1 cellular context compared by ENCODE assay signal in the genomic region with DNA sequence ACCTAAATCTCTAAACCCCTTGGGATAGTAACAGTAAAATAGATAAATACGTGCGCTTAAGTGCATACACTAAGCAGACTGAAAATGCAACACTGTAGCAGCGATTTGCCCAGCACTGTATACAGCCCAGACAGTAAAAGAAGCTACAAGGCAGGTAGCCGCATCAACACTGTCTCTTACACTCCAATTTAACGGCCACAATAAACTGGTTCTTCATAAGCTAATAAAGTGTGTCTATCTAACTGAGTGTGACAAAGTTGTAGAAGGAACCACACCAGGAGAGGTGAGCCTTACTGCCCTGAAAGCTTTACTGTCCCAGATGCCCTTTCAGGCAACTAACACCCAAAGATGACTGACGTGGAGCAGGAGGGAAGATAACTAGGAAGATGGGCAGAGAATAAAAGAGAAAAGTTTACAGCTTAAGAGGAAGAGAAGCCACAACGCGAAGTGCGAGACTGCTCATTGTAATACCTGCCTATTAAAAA.
TF ChIP-seq lines count a peak whose summit lies in the region.

No MANE protein-coding gene starts in this region.

TF ChIP-seq in K562, 482 proteins besides CTCF, POLR2A, EP300 and RAD21 (continued from another document):
- TF ChIP-seq, protein P1, sequence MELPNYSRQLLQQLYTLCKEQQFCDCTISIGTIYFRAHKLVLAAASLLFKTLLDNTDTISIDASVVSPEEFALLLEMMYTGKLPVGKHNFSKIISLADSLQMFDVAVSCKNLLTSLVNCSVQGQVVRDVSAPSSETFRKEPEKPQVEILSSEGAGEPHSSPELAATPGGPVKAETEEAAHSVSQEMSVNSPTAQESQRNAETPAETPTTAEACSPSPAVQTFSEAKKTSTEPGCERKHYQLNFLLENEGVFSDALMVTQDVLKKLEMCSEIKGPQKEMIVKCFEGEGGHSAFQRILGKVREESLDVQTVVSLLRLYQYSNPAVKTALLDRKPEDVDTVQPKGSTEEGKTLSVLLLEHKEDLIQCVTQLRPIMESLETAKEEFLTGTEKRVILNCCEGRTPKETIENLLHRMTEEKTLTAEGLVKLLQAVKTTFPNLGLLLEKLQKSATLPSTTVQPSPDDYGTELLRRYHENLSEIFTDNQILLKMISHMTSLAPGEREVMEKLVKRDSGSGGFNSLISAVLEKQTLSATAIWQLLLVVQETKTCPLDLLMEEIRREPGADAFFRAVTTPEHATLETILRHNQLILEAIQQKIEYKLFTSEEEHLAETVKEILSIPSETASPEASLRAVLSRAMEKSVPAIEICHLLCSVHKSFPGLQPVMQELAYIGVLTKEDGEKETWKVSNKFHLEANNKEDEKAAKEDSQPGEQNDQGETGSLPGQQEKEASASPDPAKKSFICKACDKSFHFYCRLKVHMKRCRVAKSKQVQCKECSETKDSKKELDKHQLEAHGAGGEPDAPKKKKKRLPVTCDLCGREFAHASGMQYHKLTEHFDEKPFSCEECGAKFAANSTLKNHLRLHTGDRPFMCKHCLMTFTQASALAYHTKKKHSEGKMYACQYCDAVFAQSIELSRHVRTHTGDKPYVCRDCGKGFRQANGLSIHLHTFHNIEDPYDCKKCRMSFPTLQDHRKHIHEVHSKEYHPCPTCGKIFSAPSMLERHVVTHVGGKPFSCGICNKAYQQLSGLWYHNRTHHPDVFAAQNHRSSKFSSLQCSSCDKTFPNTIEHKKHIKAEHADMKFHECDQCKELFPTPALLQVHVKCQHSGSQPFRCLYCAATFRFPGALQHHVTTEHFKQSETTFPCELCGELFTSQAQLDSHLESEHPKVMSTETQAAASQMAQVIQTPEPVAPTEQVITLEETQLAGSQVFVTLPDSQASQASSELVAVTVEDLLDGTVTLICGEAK (IDR thresholded peaks at IDR 0.05), result peak; percentile 18; the same call in 1 of the 2 replicates
- TF ChIP-seq, protein P1 (CRISPR knock-in tag; IDR thresholded peaks at IDR 0.05), result no peak
- no peak for TF ChIP-seq HMG20B (CRISPR knock-in tag; IDR thresholded peaks at IDR 0.05)
- TF ChIP-seq RBM17 (IDR thresholded peaks at IDR 0.05; ENCODE audit: borderline replicate concordance, low read depth, low read length), result no peak
- TF ChIP-seq, protein P2, sequence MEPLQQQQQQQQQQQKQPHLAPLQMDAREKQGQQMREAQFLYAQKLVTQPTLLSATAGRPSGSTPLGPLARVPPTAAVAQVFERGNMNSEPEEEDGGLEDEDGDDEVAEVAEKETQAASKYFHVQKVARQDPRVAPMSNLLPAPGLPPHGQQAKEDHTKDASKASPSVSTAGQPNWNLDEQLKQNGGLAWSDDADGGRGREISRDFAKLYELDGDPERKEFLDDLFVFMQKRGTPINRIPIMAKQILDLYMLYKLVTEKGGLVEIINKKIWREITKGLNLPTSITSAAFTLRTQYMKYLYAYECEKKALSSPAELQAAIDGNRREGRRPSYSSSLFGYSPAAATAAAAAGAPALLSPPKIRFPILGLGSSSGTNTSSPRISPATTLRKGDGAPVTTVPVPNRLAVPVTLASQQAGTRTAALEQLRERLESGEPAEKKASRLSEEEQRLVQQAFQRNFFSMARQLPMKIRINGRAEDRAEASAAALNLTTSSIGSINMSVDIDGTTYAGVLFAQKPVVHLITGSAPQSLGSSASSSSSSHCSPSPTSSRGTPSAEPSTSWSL (CRISPR knock-in tag; IDR thresholded peaks at IDR 0.05; ENCODE audit: borderline replicate concordance), result no peak
- no peak for TF ChIP-seq ZNF212 (CRISPR knock-in tag; IDR thresholded peaks at IDR 0.05)
- TF ChIP-seq ZNF444 (CRISPR knock-in tag; IDR thresholded peaks at IDR 0.05), result no peak
- TF ChIP-seq, protein P3, sequence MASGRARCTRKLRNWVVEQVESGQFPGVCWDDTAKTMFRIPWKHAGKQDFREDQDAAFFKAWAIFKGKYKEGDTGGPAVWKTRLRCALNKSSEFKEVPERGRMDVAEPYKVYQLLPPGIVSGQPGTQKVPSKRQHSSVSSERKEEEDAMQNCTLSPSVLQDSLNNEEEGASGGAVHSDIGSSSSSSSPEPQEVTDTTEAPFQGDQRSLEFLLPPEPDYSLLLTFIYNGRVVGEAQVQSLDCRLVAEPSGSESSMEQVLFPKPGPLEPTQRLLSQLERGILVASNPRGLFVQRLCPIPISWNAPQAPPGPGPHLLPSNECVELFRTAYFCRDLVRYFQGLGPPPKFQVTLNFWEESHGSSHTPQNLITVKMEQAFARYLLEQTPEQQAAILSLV (tag; IDR thresholded peaks at IDR 0.05), result no peak
- no peak for TF ChIP-seq YY1 (IDR thresholded peaks at IDR 0.05; ENCODE audit: borderline replicate concordance in 1 of 3, control insufficient read depth in 1 of 3, extremely low read depth in 1 of 3, insufficient read depth in 3 of 3, insufficient read length in 1 of 3, insufficient replicate concordance in 2 of 3, low read depth in 1 of 3, low read length in 2 of 3)
- TF ChIP-seq MAFG (tag; conservative IDR thresholded peaks at IDR 0.05), result no peak
- TF ChIP-seq, protein P4, sequence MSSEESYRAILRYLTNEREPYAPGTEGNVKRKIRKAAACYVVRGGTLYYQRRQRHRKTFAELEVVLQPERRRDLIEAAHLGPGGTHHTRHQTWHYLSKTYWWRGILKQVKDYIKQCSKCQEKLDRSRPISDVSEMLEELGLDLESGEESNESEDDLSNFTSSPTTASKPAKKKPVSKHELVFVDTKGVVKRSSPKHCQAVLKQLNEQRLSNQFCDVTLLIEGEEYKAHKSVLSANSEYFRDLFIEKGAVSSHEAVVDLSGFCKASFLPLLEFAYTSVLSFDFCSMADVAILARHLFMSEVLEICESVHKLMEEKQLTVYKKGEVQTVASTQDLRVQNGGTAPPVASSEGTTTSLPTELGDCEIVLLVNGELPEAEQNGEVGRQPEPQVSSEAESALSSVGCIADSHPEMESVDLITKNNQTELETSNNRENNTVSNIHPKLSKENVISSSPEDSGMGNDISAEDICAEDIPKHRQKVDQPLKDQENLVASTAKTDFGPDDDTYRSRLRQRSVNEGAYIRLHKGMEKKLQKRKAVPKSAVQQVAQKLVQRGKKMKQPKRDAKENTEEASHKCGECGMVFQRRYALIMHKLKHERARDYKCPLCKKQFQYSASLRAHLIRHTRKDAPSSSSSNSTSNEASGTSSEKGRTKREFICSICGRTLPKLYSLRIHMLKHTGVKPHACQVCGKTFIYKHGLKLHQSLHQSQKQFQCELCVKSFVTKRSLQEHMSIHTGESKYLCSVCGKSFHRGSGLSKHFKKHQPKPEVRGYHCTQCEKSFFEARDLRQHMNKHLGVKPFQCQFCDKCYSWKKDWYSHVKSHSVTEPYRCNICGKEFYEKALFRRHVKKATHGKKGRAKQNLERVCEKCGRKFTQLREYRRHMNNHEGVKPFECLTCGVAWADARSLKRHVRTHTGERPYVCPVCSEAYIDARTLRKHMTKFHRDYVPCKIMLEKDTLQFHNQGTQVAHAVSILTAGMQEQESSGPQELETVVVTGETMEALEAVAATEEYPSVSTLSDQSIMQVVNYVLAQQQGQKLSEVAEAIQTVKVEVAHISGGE (CRISPR knock-in tag; IDR thresholded peaks at IDR 0.05), result no peak
- TF ChIP-seq RUNX1 (IDR thresholded peaks at IDR 0.05; ENCODE audit: low read depth), result no peak
- TF ChIP-seq, protein P5, sequence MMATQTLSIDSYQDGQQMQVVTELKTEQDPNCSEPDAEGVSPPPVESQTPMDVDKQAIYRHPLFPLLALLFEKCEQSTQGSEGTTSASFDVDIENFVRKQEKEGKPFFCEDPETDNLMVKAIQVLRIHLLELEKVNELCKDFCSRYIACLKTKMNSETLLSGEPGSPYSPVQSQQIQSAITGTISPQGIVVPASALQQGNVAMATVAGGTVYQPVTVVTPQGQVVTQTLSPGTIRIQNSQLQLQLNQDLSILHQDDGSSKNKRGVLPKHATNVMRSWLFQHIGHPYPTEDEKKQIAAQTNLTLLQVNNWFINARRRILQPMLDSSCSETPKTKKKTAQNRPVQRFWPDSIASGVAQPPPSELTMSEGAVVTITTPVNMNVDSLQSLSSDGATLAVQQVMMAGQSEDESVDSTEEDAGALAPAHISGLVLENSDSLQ (IDR thresholded peaks at IDR 0.05), result peak; percentile 83
- TF ChIP-seq, protein P6, sequence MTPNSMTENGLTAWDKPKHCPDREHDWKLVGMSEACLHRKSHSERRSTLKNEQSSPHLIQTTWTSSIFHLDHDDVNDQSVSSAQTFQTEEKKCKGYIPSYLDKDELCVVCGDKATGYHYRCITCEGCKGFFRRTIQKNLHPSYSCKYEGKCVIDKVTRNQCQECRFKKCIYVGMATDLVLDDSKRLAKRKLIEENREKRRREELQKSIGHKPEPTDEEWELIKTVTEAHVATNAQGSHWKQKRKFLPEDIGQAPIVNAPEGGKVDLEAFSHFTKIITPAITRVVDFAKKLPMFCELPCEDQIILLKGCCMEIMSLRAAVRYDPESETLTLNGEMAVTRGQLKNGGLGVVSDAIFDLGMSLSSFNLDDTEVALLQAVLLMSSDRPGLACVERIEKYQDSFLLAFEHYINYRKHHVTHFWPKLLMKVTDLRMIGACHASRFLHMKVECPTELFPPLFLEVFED (CRISPR knock-in tag; conservative IDR thresholded peaks at IDR 0.05), result no peak
- no peak for TF ChIP-seq ZFP30 (CRISPR knock-in tag; IDR thresholded peaks at IDR 0.05; ENCODE audit: borderline replicate concordance)
- TF ChIP-seq, protein P7, sequence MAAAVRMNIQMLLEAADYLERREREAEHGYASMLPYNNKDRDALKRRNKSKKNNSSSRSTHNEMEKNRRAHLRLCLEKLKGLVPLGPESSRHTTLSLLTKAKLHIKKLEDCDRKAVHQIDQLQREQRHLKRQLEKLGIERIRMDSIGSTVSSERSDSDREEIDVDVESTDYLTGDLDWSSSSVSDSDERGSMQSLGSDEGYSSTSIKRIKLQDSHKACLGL (CRISPR knock-in tag; IDR thresholded peaks at IDR 0.05; ENCODE audit: borderline replicate concordance, poor library complexity, severe bottlenecking), result no peak
- TF ChIP-seq SMARCE1 (IDR thresholded peaks at IDR 0.05), result 0 out of 2 replicates have a peak, but pooled peaks have one; percentile 17
- TF ChIP-seq NFE2 (IDR thresholded peaks at IDR 0.05; ENCODE audit: low read depth), result no peak
- TF ChIP-seq KLF16 (IDR thresholded peaks at IDR 0.05), result no peak
- TF ChIP-seq, protein P8, sequence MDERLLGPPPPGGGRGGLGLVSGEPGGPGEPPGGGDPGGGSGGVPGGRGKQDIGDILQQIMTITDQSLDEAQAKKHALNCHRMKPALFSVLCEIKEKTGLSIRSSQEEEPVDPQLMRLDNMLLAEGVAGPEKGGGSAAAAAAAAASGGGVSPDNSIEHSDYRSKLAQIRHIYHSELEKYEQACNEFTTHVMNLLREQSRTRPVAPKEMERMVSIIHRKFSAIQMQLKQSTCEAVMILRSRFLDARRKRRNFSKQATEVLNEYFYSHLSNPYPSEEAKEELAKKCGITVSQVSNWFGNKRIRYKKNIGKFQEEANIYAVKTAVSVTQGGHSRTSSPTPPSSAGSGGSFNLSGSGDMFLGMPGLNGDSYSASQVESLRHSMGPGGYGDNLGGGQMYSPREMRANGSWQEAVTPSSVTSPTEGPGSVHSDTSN (CRISPR knock-in tag; IDR thresholded peaks at IDR 0.05; ENCODE audit: low read depth), result no peak
- TF ChIP-seq, protein P8 (tag; conservative IDR thresholded peaks at IDR 0.05; ENCODE audit: low read depth), result 0 out of 2 replicates have a peak, but pooled peaks have one; percentile 17
- 0 out of 2 replicates have a peak, but pooled peaks have one; percentile 12 for TF ChIP-seq CREM (IDR thresholded peaks at IDR 0.05; ENCODE audit: low read depth)
- TF ChIP-seq, protein P9, sequence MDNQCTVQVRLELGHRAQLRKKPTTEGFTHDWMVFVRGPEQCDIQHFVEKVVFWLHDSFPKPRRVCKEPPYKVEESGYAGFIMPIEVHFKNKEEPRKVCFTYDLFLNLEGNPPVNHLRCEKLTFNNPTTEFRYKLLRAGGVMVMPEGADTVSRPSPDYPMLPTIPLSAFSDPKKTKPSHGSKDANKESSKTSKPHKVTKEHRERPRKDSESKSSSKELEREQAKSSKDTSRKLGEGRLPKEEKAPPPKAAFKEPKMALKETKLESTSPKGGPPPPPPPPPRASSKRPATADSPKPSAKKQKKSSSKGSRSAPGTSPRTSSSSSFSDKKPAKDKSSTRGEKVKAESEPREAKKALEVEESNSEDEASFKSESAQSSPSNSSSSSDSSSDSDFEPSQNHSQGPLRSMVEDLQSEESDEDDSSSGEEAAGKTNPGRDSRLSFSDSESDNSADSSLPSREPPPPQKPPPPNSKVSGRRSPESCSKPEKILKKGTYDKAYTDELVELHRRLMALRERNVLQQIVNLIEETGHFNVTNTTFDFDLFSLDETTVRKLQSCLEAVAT (IDR thresholded peaks at IDR 0.05), result no peak
- no peak for TF ChIP-seq TARDBP (IDR thresholded peaks at IDR 0.05)
- TF ChIP-seq SLC30A9 (CRISPR knock-in tag; IDR thresholded peaks at IDR 0.05), result no peak
- TF ChIP-seq SUPT5H (IDR thresholded peaks at IDR 0.05), result no peak
- no peak for TF ChIP-seq RBM14 (IDR thresholded peaks at IDR 0.05; ENCODE audit: borderline replicate concordance, insufficient read depth, low read depth, low read length)
